ENCODE assay signal across 18 cellular contexts in genomic region chr2:224802407-224802806, GRCh38.
DNase-seq lines count a peak whose midpoint lies in the region; ATAC-seq and TF ChIP-seq lines count a peak whose summit lies in the region.
"Had no signal": no experiment of that assay in that cellular context is flagged by ENCODE, and none has a peak within 500 bp of the region (broad histone marks: within the 10 kb centered on the region; RNA-seq: fewer than 3 reads in every experiment).

No MANE protein-coding gene starts in this region.

- peaks cover 67% of the 10 kb centered on the region for H3K36me3 Mint-ChIP-seq in HFFc6 (ENCODE audit: low read depth)
- H3K36me3 Mint-ChIP-seq in CD8-positive, alpha-beta memory T cell: peaks cover 0 to 92% (median 33%) of the 10 kb centered on the region in 3 donors

- H3K36me3 ChIP-seq in CD8-positive, alpha-beta memory T cell (ENCODE audit: insufficient read depth, low read length): peaks cover 80% of the 10 kb centered on the region
- H3K36me3 ChIP-seq: right lobe of liver had no signal

- H3K4me1 ChIP-seq in foreskin keratinocyte: peaks cover 5% of the 10 kb centered on the region
- H3K4me1 ChIP-seq in CD8-positive, alpha-beta memory T cell (ENCODE audit: insufficient read depth, low read length): no peaks in the 10 kb centered on the region
- H3K4me1 ChIP-seq: right lobe of liver had no signal

- H3K27ac Mint-ChIP-seq in HFFc6: peak overlapping the region; percentile 56
- peak overlapping the region in 3 of 8 donors; percentile 47 to 50 (median 48) for H3K27ac Mint-ChIP-seq in CD8-positive, alpha-beta memory T cell
- H3K27ac Mint-ChIP-seq: natural killer cell treated with Interleukin-12 subunit alpha and Interleukin-12 subunit beta and Interleukin-15 and Interleukin-18, amount 100 ng/mL, for 72 hours had no signal

- CTCF ChIA-PET in CD8-positive, alpha-beta memory T cell (lab: Charles Lee): no interaction called here

- POLR2A ChIA-PET in CD8-positive, alpha-beta memory T cell (lab: Charles Lee): no interaction called here

- no peak overlapping the region for H3K4me3 ChIP-seq in cardiac fibroblast (replicated peaks in 1 of 2; ENCODE audit: low read depth in 2 of 2, low read length in 2 of 2)
- no peak overlapping the region for H3K4me3 ChIP-seq in CD8-positive, alpha-beta memory T cell (ENCODE audit: low read length)
- H3K4me3 ChIP-seq: coronary artery, right lobe of liver, SK-N-MC had no signal

- no peak overlapping the region for H3K4me3 Mint-ChIP-seq in HFFc6
- no peak overlapping the region for H3K4me3 Mint-ChIP-seq in CD8-positive, alpha-beta memory T cell
- H3K4me3 Mint-ChIP-seq: CD4-positive, alpha-beta T cell; natural killer cell treated with Interleukin-12 subunit alpha and Interleukin-12 subunit beta and Interleukin-15 and Interleukin-18, amount 100 ng/mL, for 72 hours had no signal

- TF ChIP-seq CTCF in HFFc6 (IDR thresholded peaks at IDR 0.05) (no peak), cardiac fibroblast (IDR thresholded peaks at IDR 0.05; ENCODE audit: low read depth, low read length) (no peak), foreskin keratinocyte (conservative IDR thresholded peaks at IDR 0.05) (no peak)

- no peaks in the 10 kb centered on the region for H3K27me3 Mint-ChIP-seq in HFFc6 (ENCODE audit: insufficient read depth)
- no peaks in the 10 kb centered on the region for H3K27me3 Mint-ChIP-seq in CD8-positive, alpha-beta memory T cell
- H3K27me3 Mint-ChIP-seq: CD4-positive, alpha-beta T cell; natural killer cell treated with Interleukin-12 subunit alpha and Interleukin-12 subunit beta and Interleukin-15 and Interleukin-18, amount 100 ng/mL, for 72 hours had no signal

- ATAC-seq in HG03460 (IDR thresholded peaks at IDR 0.05; ENCODE audit: unreplicated experiment) (no peak), foreskin keratinocyte (no peak), GM18498 (IDR thresholded peaks at IDR 0.05; ENCODE audit: unreplicated experiment) (no peak)
- ATAC-seq: natural killer cell treated with Interleukin-12 subunit alpha and Interleukin-12 subunit beta and Interleukin-15 and Interleukin-18, amount 100 ng/mL, for 72 hours; stimulated activated naive CD8-positive, alpha-beta T cell treated with anti-CD3 and anti-CD28 coated beads, Interleukin-15, Interleukin-2, amounts not matched to agents 100 U/mL and 50 U/mL, for 24 hours had no signal

- H3K9me3 Mint-ChIP-seq in HFFc6: no peaks in the 10 kb centered on the region
- H3K9me3 Mint-ChIP-seq in CD8-positive, alpha-beta memory T cell: no peaks in the 10 kb centered on the region
- H3K9me3 Mint-ChIP-seq: CD4-positive, alpha-beta T cell; natural killer cell treated with Interleukin-12 subunit alpha and Interleukin-12 subunit beta and Interleukin-15 and Interleukin-18, amount 100 ng/mL, for 72 hours had no signal

- H3K27me3 ChIP-seq in foreskin keratinocyte: no peaks in the 10 kb centered on the region
- no peaks in the 10 kb centered on the region for H3K27me3 ChIP-seq in CD8-positive, alpha-beta memory T cell (ENCODE audit: insufficient read depth, low read length, poor library complexity, severe bottlenecking)
- H3K27me3 ChIP-seq: right lobe of liver had no signal

- H3K4me1 Mint-ChIP-seq in HFFc6 (ENCODE audit: low read depth): peaks cover 23% of the 10 kb centered on the region
- no peaks in the 10 kb centered on the region for H3K4me1 Mint-ChIP-seq in CD8-positive, alpha-beta memory T cell

- H3K27ac ChIP-seq in foreskin keratinocyte: no peak overlapping the region
- H3K27ac ChIP-seq in CD8-positive, alpha-beta memory T cell (ENCODE audit: low read depth, low read length): no peak overlapping the region
- H3K27ac ChIP-seq: coronary artery, right lobe of liver, SK-N-MC had no signal

- no peaks in the 10 kb centered on the region for H3K9me3 ChIP-seq in CD8-positive, alpha-beta memory T cell (ENCODE audit: low read length)
- H3K9me3 ChIP-seq: right lobe of liver had no signal

- DNase-seq in COLO829 (ENCODE audit: low spot score) (peak; percentile 45), HFFc6 (peak; percentile 39), cardiac fibroblast (ENCODE audit: low read depth in 2 of 2) (peak; percentile 54 to 63), lung microvascular endothelial cell (ENCODE audit: low read depth in 2 of 2) (peak; percentile 82 to 91), foreskin keratinocyte (no peak)
- no peak for DNase-seq in CD8-positive, alpha-beta memory T cell
- DNase-seq: activated CD8-positive, alpha-beta memory T cell treated with anti-CD3 and anti-CD28 coated beads, Interleukin-2, amount 50 U/mL, for 48 hours; CD4-positive, alpha-beta T cell; foreskin melanocyte; NCI-H2029; NK-92 treated with Interleukin-12 subunit alpha and Interleukin-12 subunit beta, amount 100 ng/mL, for 24 hours; right lobe of liver; stimulated activated naive CD8-positive, alpha-beta T cell treated with anti-CD3 and anti-CD28 coated beads, Interleukin-15, Interleukin-2, amounts not matched to agents 100 U/mL and 50 U/mL, for 24 hours had no signal

Comparison
In these comparisons a context has a peak if more than half of its experiments do, and no peak if none do; other contexts are left out.
1. DNase-seq: peak in COLO829 (single experiment), HFFc6 (single experiment), cardiac fibroblast (2 of 2) and lung microvascular endothelial cell (2 of 2); none in foreskin keratinocyte (0 of 2) and CD8-positive, alpha-beta memory T cell (0 of 5).